27 cellular contexts compared by ENCODE assay signal in the genomic region with DNA sequence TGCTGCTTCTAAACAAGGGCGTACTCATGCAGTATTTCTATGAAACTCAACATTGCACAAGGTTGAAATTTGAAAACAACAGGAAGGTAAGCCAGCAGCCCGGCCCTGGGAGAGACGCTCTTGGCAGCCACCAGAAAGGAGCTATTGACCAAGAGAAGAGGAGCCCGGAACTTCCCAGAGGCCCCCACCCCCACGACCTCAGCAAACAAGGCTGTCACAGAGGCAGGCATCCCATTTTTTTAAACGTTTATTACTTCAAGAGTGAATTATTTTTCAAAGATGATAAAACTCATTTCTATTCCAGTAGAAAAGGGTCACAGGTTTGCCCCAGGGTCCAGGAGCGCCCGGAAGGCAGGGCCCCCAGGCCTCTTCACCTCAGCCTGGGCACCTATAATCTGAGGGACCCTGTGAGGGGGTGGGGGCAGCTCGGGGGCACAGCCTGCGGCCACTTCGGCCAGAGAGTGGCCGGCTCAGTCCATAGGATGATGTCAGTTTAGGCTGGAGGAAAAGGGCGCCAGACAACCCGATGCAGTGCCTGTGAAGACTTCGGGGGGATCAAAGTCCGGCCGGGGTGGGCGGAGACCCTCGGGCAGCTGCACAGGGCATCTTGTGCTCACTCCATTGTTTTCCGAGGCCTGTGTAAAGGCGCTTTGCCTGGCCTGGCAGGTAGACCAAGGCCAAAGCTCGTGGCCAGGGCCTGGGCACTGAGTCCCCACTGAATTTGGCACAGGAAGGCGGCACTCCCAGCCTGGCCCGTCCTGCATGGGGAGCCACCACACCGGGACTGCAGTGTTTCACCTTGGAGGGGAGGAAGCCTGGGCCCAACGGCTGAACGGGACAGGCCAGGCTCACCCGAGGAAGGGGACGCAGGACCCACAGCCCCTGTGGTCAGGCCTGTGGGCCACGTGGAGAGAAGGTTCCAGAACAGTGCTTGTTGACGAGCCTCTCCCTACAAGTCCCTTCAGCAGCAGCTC.
DNase-seq lines count a peak whose midpoint lies in the region; ATAC-seq, FAIRE-seq and TF ChIP-seq lines count a peak whose summit lies in the region.
"Had no signal": no experiment of that assay in that cellular context is flagged by ENCODE, and none has a peak within 500 bp of the region (broad histone marks: within the 10 kb centered on the region; RNA-seq: fewer than 3 reads in every experiment).

No MANE protein-coding gene starts in this region.

- TSS peak; percentile 59 for BruUV-seq in Caco-2 (replicated peaks; lab: Mats Ljungman, UMichigan)

- H3K79me2 ChIP-seq in astrocyte (ENCODE audit: insufficient read depth, low read length) = no peaks in the 10 kb centered on the region

- no peak for DNase-seq in Caco-2
- DNase-seq in astrocyte (ENCODE audit: low read depth) = no peak
- peak; percentile 79 for DNase-seq in fibroblast of pulmonary artery (ENCODE audit: low read depth)
- no peak for DNase-seq in pancreas
- DNase-seq in ecto neural progenitor cell (ENCODE audit: low spot score) = no peak
- DNase-seq in NCI-H1436 (lab: John Stamatoyannopoulos, UW) = no peak
- DNase-seq: activated naive CD4-positive, alpha-beta T cell treated with anti-CD3 and anti-CD28 coated beads, Interleukin-2, amount 10 ng/mL, durations not matched to agents 7 days and 5 days; anterior cingulate cortex; BE2C; DMS79; foreskin fibroblast; hippocampal formation; KBM-7; left ventricle myocardium superior; MM.1S; NCI-H2171 treated with DMSO at 0.1 percent for 48 hours; NCI-H524; RPMI8226; SK-N-SH; small intestine had no signal

- no peaks in the 10 kb centered on the region for H3K4me1 ChIP-seq in Caco-2
- H3K4me1 ChIP-seq in astrocyte (ENCODE audit: insufficient read depth, low read length) = peaks cover 20% of the 10 kb centered on the region
- no peaks in the 10 kb centered on the region for H3K4me1 ChIP-seq in pancreas
- H3K4me1 ChIP-seq: uterus had no signal

- H3K27ac Mint-ChIP-seq in Caco-2 (ENCODE audit: unreplicated experiment) = no peak overlapping the region
- peak overlapping the region; percentile 26 for H3K27ac Mint-ChIP-seq in astrocyte (ENCODE audit: unreplicated experiment)
- H3K27ac Mint-ChIP-seq: activated CD4-positive, alpha-beta T cell treated with anti-CD3 and anti-CD28 coated beads for 36 hours; activated naive CD4-positive, alpha-beta T cell treated with anti-CD3 and anti-CD28 coated beads, Interleukin-2, amount 10 ng/mL, durations not matched to agents 7 days and 5 days had no signal

- TF ChIP-seq CTCF in Caco-2 (IDR thresholded peaks at IDR 0.05; ENCODE audit: insufficient read depth in 1 of 2, low read depth in 1 of 2, low read length in 1 of 2, severe bottlenecking in 1 of 2, unreplicated experiment in 1 of 2) (no peak), astrocyte (IDR thresholded peaks at IDR 0.05; ENCODE audit: insufficient read depth, low read depth, low read length) (no peak), fibroblast of pulmonary artery (IDR thresholded peaks at IDR 0.05; ENCODE audit: low read length, missing control alignments) (no peak), pancreas (IDR thresholded peaks at IDR 0.05) (no peak)

- WGBS in pancreas, 2 donors = 71 to 74% methylated on average over 31 of the region's 31 CpGs

- H3K9me3 ChIP-seq in Caco-2 (no peaks in the 10 kb centered on the region), astrocyte (ENCODE audit: insufficient read depth, low read depth, low read length) (no peaks in the 10 kb centered on the region), pancreas (no peaks in the 10 kb centered on the region)
- H3K9me3 ChIP-seq: BE2C, SK-N-SH, uterus had no signal

- intact Hi-C loops in Caco-2 (cut with micrococcal nuclease; ENCODE audit: unreplicated experiment) (loop anchor here (10.0 kb wide), 1 partner anchor 453 kb away; no protein-coding TSS in a partner anchor), pancreas (cut with DNase I) (loop anchor here in 1 of 3 donors (10.0 kb wide), 1 partner anchor 733 kb away; no protein-coding TSS in a partner anchor)

- H3K4me3 ChIP-seq in Caco-2 (ENCODE audit: low read depth, low read length) (no peak overlapping the region), astrocyte (ENCODE audit: insufficient read depth, low read depth, low read length) (no peak overlapping the region), fibroblast of pulmonary artery (replicated peaks; ENCODE audit: low read depth, low read length) (no peak overlapping the region), pancreas (no peak overlapping the region)
- H3K4me3 ChIP-seq: uterus had no signal

- FAIRE-seq in astrocyte (lab: Jason Lieb, UNC) (no peak), pancreas (lab: Jason Lieb, UNC) (no peak)
- FAIRE-seq: small intestine had no signal

- H3K4me1 Mint-ChIP-seq in Caco-2 (ENCODE audit: low read depth, unreplicated experiment) (peaks cover 3% of the 10 kb centered on the region), astrocyte (ENCODE audit: low read depth, unreplicated experiment) (no peaks in the 10 kb centered on the region)

- H4K20me1 ChIP-seq in astrocyte (ENCODE audit: insufficient read depth, low read length) = no peaks in the 10 kb centered on the region

- H3K4me3 Mint-ChIP-seq in Caco-2 (ENCODE audit: unreplicated experiment) (no peak overlapping the region), astrocyte (ENCODE audit: unreplicated experiment) (no peak overlapping the region)
- H3K4me3 Mint-ChIP-seq: activated CD4-positive, alpha-beta T cell treated with anti-CD3 and anti-CD28 coated beads for 36 hours; activated naive CD4-positive, alpha-beta T cell treated with anti-CD3 and anti-CD28 coated beads, Interleukin-2, amount 10 ng/mL, durations not matched to agents 7 days and 5 days; central memory CD8-positive, alpha-beta T cell; neural crest cell had no signal

- CTCF ChIA-PET in Caco-2 (lab: Charles Lee) = interaction anchor here (1.1 kb wide), 1 partner anchor 129 kb away, joined by 3 read pairs; no protein-coding TSS in a partner anchor

- H3K4me2 ChIP-seq in astrocyte (ENCODE audit: low read length) = no peak overlapping the region
- H3K4me2 ChIP-seq: SK-N-SH had no signal

- H3K27ac ChIP-seq in astrocyte (ENCODE audit: low read depth, low read length) (no peak overlapping the region), pancreas (peak overlapping the region in 2 of 4 donors; percentile 33 to 57)
- H3K27ac ChIP-seq: epithelial cell of prostate, uterus had no signal

- H3K27me3 ChIP-seq in Caco-2 (replicated peaks; ENCODE audit: control insufficient read depth, insufficient read depth, low read length) = no peaks in the 10 kb centered on the region
- no peaks in the 10 kb centered on the region for H3K27me3 ChIP-seq in astrocyte (ENCODE audit: insufficient read depth, low read length)
- H3K27me3 ChIP-seq in pancreas = no peaks in the 10 kb centered on the region
- H3K27me3 ChIP-seq: BE2C, uterus had no signal

- H3K9me3 Mint-ChIP-seq in Caco-2 (ENCODE audit: unreplicated experiment) (no peaks in the 10 kb centered on the region), astrocyte (ENCODE audit: unreplicated experiment) (peaks cover 4% of the 10 kb centered on the region)
- H3K9me3 Mint-ChIP-seq: activated naive CD4-positive, alpha-beta T cell treated with anti-CD3 and anti-CD28 coated beads, Interleukin-2, amount 10 ng/mL, durations not matched to agents 7 days and 5 days; central memory CD8-positive, alpha-beta T cell; neural crest cell had no signal

- H3K36me3 ChIP-seq in Caco-2 (ENCODE audit: control insufficient read depth, insufficient read depth, low read length) (no peaks in the 10 kb centered on the region), astrocyte (ENCODE audit: insufficient read depth, low read length) (no peaks in the 10 kb centered on the region), pancreas (no peaks in the 10 kb centered on the region)
- H3K36me3 ChIP-seq: uterus had no signal

- no peak overlapping the region for H2AFZ ChIP-seq in astrocyte (ENCODE audit: low read depth, low read length)

- H3K36me3 Mint-ChIP-seq in Caco-2 (ENCODE audit: insufficient read depth, unreplicated experiment) = peaks cover 27% of the 10 kb centered on the region
- H3K36me3 Mint-ChIP-seq in astrocyte (ENCODE audit: low read depth, unreplicated experiment) = peaks cover 3% of the 10 kb centered on the region
- H3K36me3 Mint-ChIP-seq: activated naive CD4-positive, alpha-beta T cell treated with anti-CD3 and anti-CD28 coated beads, Interleukin-2, amount 10 ng/mL, durations not matched to agents 7 days and 5 days had no signal

- POLR2A ChIA-PET in Caco-2 (lab: Charles Lee) = no interaction called here

- ATAC-seq in pancreas (peak; percentile 31 to 46 (median 38)), GM21576 (IDR thresholded peaks at IDR 0.05; ENCODE audit: unreplicated experiment) (no peak), GM18517 (IDR thresholded peaks at IDR 0.05; ENCODE audit: unreplicated experiment) (no peak)
- ATAC-seq: left ventricle myocardium superior had no signal

- no peak overlapping the region for H3K9ac ChIP-seq in astrocyte (ENCODE audit: low read length)
- H3K9ac ChIP-seq: SK-N-SH had no signal

- H3K27me3 Mint-ChIP-seq in Caco-2 (ENCODE audit: insufficient read depth, unreplicated experiment) (no peaks in the 10 kb centered on the region), astrocyte (ENCODE audit: low read depth, unreplicated experiment) (peaks cover 4% of the 10 kb centered on the region)

Comparison
In these comparisons a context has a peak if more than half of its experiments do, and no peak if none do; other contexts are left out.
1. ATAC-seq: peak in pancreas (4 of 4); none in GM21576 (single experiment) and GM18517 (single experiment).